10 cellular contexts compared by ENCODE assay signal in genomic region chr22:42680648-42681047, GRCh38. TPM values are rescaled to one million over a fixed set of nuclear protein-coding genes. Genes with fewer than 3 reads are reported as not detected.
DNase-seq lines count a peak whose midpoint lies in the region; ATAC-seq and TF ChIP-seq lines count a peak whose summit lies in the region.
"Had no signal": no experiment of that assay in that cellular context is flagged by ENCODE, and none has a peak within 500 bp of the region (broad histone marks: within the 10 kb centered on the region; RNA-seq: fewer than 3 reads in every experiment).

No MANE protein-coding gene starts in this region.

- peaks cover 2% of the 10 kb centered on the region for H3K9me3 ChIP-seq in IMR-90 (ENCODE audit: control insufficient read depth, insufficient read depth, low read length)

- H3K9ac ChIP-seq in IMR-90 (ENCODE audit: low read depth, low read length), result no peak overlapping the region

- no peaks in the 10 kb centered on the region for H3K27me3 ChIP-seq in IMR-90 (ENCODE audit: control insufficient read depth, insufficient read depth, low read length)
- no peaks in the 10 kb centered on the region for H3K27me3 ChIP-seq in brain microvascular endothelial cell (replicated peaks)

- H3K23ac ChIP-seq in IMR-90 (ENCODE audit: low read depth, low read length), result peak overlapping the region; percentile 96

- H3K4me2 ChIP-seq in IMR-90 (ENCODE audit: low read depth, low read length), result peak overlapping the region; percentile 30

- H3K36me3 ChIP-seq in IMR-90 (ENCODE audit: control insufficient read depth, insufficient read depth, low read length) (no peaks in the 10 kb centered on the region), brain microvascular endothelial cell (replicated peaks) (no peaks in the 10 kb centered on the region)

- peak overlapping the region; percentile 92 for H3K18ac ChIP-seq in IMR-90 (ENCODE audit: low read depth, low read length)

- peak overlapping the region; percentile 94 for H3K14ac ChIP-seq in IMR-90 (replicated peaks; ENCODE audit: low read depth, low read length)

- H2BK120ac ChIP-seq in IMR-90 (ENCODE audit: low read depth, low read length), result peak overlapping the region; percentile 95

- ATAC-seq in IMR-90 (ENCODE audit: low read depth), result peak; percentile 94
- no peak for ATAC-seq in GM18907 (IDR thresholded peaks at IDR 0.05; ENCODE audit: unreplicated experiment)

- H2BK15ac ChIP-seq in IMR-90 (ENCODE audit: low read depth, low read length), result peak overlapping the region; percentile 89

- no peaks in the 10 kb centered on the region for H4K20me1 ChIP-seq in IMR-90 (ENCODE audit: insufficient read depth, low read length)

- H3K79me1 ChIP-seq in IMR-90 (ENCODE audit: low read depth in 1 of 2, low read length in 2 of 2), result peaks cover 0 to 3% of the 10 kb centered on the region in 2 experiments; a peak in 1 of 4 replicates

- H3K56ac ChIP-seq in IMR-90 (ENCODE audit: extremely low read depth, insufficient read depth, low read length), result peak overlapping the region; percentile 56; the same call in 1 of the 2 replicates

- dilution Hi-C loops in IMR-90 (cut with HindIII; ENCODE audit: low sequenced_read_pairs, unreplicated experiment), result no loop called here

- peak overlapping the region; percentile 61 to 98 for H4K8ac ChIP-seq in IMR-90 (ENCODE audit: low read depth in 2 of 2, low read length in 2 of 2)

- peaks cover 16% of the 10 kb centered on the region for H3K4me1 ChIP-seq in IMR-90 (ENCODE audit: control insufficient read depth, insufficient read depth, low read length)

- no peak for TF ChIP-seq POLR2A in IMR-90 (IDR thresholded peaks at IDR 0.05; ENCODE audit: low read depth, low read length)

- H2AK9ac ChIP-seq in IMR-90 (replicated peaks; ENCODE audit: low read depth, low read length, poor library complexity), result peak overlapping the region; percentile 95

- peak overlapping the region; percentile 98 for H2BK5ac ChIP-seq in IMR-90 (ENCODE audit: low read depth, low read length, poor library complexity, severe bottlenecking)

- intact Hi-C loops in IMR-90 (cut with micrococcal nuclease), result no loop called here

- peak overlapping the region; percentile 91 for H2BK20ac ChIP-seq in IMR-90 (ENCODE audit: low read depth, low read length)

- in situ Hi-C loops in IMR-90 (cut with MboI; ENCODE audit: low sequenced_read_pairs), result no loop called here
- in situ Hi-C loops in brain microvascular endothelial cell (cut with HindIII; ENCODE audit: low pct_ligation_motif_present, low sequenced_read_pairs), result no loop called here
- in situ Hi-C loops in KBM-7 (cut with MboI; ENCODE audit: low pct_unique_long_range_greater_than_20kb, low sequenced_read_pairs), result no loop called here

- 100% methylated on average over 2 of the region's 8 CpGs; no CpG with 5 or more reads in 1 of the 2 experiments for WGBS in IMR-90 (ENCODE audit: extremely low coverage in 2 of 2, insufficient read length in 1 of 2), 2 experiments

- no TSS peak for BruUV-seq in IMR-90 (replicated peaks; lab: Mats Ljungman, UMichigan)

- peak; percentile 97 for DNase-seq in AG08395 (ENCODE audit: low spot score)
- peak; percentile 98 for DNase-seq in IMR-90
- DNase-seq in brain microvascular endothelial cell, result peak; percentile 94
- peak; percentile 86 to 96 for DNase-seq in lung microvascular endothelial cell (ENCODE audit: low read depth in 2 of 2)
- no peak for DNase-seq in COLO668 (lab: John Stamatoyannopoulos, UW; ENCODE audit: unreplicated experiment)
- DNase-seq in KBM-7, result no peak
- DNase-seq in DMS153 (lab: John Stamatoyannopoulos, UW), result no peak
- DNase-seq: activated T-cell treated with anti-CD3 and anti-CD28 coated beads, Interleukin-2, amount 50 U/mL, for 24 hours; NCI-H2227 treated with DMSO at 0.1 percent for 48 hours had no signal

- H2AK5ac ChIP-seq in IMR-90 (ENCODE audit: low read depth, low read length), result peak overlapping the region; percentile 90

- H4K5ac ChIP-seq in IMR-90 (ENCODE audit: low read depth, low read length), result peak overlapping the region; percentile 98

- POLR2A ChIA-PET in IMR-90 (lab: Charles Lee; ENCODE audit: unreplicated experiment), result no interaction called here

- H3K27ac ChIP-seq in IMR-90 (ENCODE audit: insufficient read depth, low read length) (peak overlapping the region; percentile 86), brain microvascular endothelial cell (peak overlapping the region; percentile 46)

- H2AFZ ChIP-seq in IMR-90 (replicated peaks; ENCODE audit: low read length, poor library complexity), result peak overlapping the region; percentile 91

- H3K4me3 ChIP-seq in IMR-90 (ENCODE audit: insufficient read depth, low read depth, low read length) (no peak overlapping the region), brain microvascular endothelial cell (ENCODE audit: low read depth, low read length) (no peak overlapping the region)

- TF ChIP-seq RAD21 in IMR-90 (IDR thresholded peaks at IDR 0.05; ENCODE audit: low read length), result no peak; the same call in 1 of the 2 replicates

- peaks cover 18% of the 10 kb centered on the region for H3K9me1 ChIP-seq in IMR-90 (ENCODE audit: insufficient read depth, low read length)

- TF ChIP-seq CTCF in IMR-90 (conservative IDR thresholded peaks at IDR 0.05; ENCODE audit: low read depth, low read length), result no peak
- TF ChIP-seq CTCF in brain microvascular endothelial cell (IDR thresholded peaks at IDR 0.05; ENCODE audit: low read depth, low read length, missing control alignments), result no peak

- CTCF ChIA-PET in IMR-90 (lab: Yijun Ruan, JAX), result no interaction called here

- peak overlapping the region; percentile 94 for H3K4ac ChIP-seq in IMR-90 (ENCODE audit: low read depth, low read length)

- peak overlapping the region; percentile 89 for H4K91ac ChIP-seq in IMR-90 (ENCODE audit: insufficient read depth, low read depth, low read length)

TF ChIP-seq in IMR-90, 13 proteins besides CTCF, POLR2A, EP300 and RAD21:
- peak; percentile 97 for TF ChIP-seq FOS (IDR thresholded peaks at IDR 0.05; ENCODE audit: low read depth, low read length)
- peak; percentile 28 for TF ChIP-seq SMC3 (IDR thresholded peaks at IDR 0.05; ENCODE audit: low read depth, low read length)
- 0 out of 2 replicates have a peak, but pooled peaks have one; percentile 48 for TF ChIP-seq BHLHE40 (IDR thresholded peaks at IDR 0.05; ENCODE audit: low read depth, low read length)
- no peak for TF ChIP-seq ELK1 (IDR thresholded peaks at IDR 0.05; ENCODE audit: borderline replicate concordance, low read depth, low read length)

RNA-seq across cellular contexts. Expression of gene CYB5R3, which starts 31.5 kb away (rescaled TPM):
- total RNA-seq in IMR-90 (2012; rRNA removed), result 37.5 and 44.1 TPM in 2 replicates
- 362 and 405 TPM in 2 replicates for polyA plus RNA-seq in IMR-90 (2012; rRNA removed)
- polyA plus RNA-seq in IMR-90 (2012; cell fraction: cytosol; rRNA removed), result 217 and 450 TPM in 2 replicates
- polyA plus RNA-seq in IMR-90 (2012; cell fraction: nucleus; rRNA removed; ENCODE audit: low replicate concordance), result 98.1 and 215 TPM in 2 replicates
- 99.0 and 129 TPM in 2 replicates for total RNA-seq in lung microvascular endothelial cell

RNA-seq across cellular contexts. Expression of gene A4GALT, which starts 40.0 kb away (rescaled TPM):
- total RNA-seq in IMR-90 (2012; rRNA removed) (1.6 and 1.9 TPM in 2 replicates), lung microvascular endothelial cell (32.7 and 43.8 TPM in 2 replicates)
- 6.1 and 6.3 TPM in 2 replicates for polyA plus RNA-seq in IMR-90 (2012; rRNA removed)
- polyA plus RNA-seq in IMR-90 (2012; cell fraction: cytosol; rRNA removed), result 3.4 and 8.7 TPM in 2 replicates
- polyA plus RNA-seq in IMR-90 (2012; cell fraction: nucleus; rRNA removed; ENCODE audit: low replicate concordance), result 3.6 and 6.1 TPM in 2 replicates

RNA-seq across cellular contexts. Expression of gene ATP5MGL, which starts 40.2 kb away (rescaled TPM):
- 0.18 TPM in 1 of 2 replicates, not detected in the other for total RNA-seq in IMR-90 (2012; rRNA removed)
- not detected in 2 replicates for polyA plus RNA-seq in IMR-90 (2012; rRNA removed)
- polyA plus RNA-seq in IMR-90 (2012; cell fraction: cytosol; rRNA removed), result not detected in 2 replicates
- polyA plus RNA-seq in IMR-90 (2012; cell fraction: nucleus; rRNA removed; ENCODE audit: low replicate concordance), result 0.10 TPM in 1 of 2 replicates, not detected in the other
- 0.22 and 0.60 TPM in 2 replicates for total RNA-seq in lung microvascular endothelial cell

Comparison
In these comparisons a context has a peak if more than half of its experiments do, and no peak if none do; other contexts are left out.
1. DNase-seq: peak in AG08395 (single experiment), IMR-90 (single experiment), brain microvascular endothelial cell (single experiment) and lung microvascular endothelial cell (2 of 2); none in COLO668 (single experiment), KBM-7 (single experiment) and DMS153 (single experiment).
2. RNA of gene A4GALT, which starts 40.0 kb away (total RNA-seq): 32.7 to 43.8 TPM in lung microvascular endothelial cell; 1.6 to 1.9 TPM in IMR-90; every median in the first group is over 10 times any median in the second.